ENCODE assay signal across 8 cellular contexts in the genomic region with DNA sequence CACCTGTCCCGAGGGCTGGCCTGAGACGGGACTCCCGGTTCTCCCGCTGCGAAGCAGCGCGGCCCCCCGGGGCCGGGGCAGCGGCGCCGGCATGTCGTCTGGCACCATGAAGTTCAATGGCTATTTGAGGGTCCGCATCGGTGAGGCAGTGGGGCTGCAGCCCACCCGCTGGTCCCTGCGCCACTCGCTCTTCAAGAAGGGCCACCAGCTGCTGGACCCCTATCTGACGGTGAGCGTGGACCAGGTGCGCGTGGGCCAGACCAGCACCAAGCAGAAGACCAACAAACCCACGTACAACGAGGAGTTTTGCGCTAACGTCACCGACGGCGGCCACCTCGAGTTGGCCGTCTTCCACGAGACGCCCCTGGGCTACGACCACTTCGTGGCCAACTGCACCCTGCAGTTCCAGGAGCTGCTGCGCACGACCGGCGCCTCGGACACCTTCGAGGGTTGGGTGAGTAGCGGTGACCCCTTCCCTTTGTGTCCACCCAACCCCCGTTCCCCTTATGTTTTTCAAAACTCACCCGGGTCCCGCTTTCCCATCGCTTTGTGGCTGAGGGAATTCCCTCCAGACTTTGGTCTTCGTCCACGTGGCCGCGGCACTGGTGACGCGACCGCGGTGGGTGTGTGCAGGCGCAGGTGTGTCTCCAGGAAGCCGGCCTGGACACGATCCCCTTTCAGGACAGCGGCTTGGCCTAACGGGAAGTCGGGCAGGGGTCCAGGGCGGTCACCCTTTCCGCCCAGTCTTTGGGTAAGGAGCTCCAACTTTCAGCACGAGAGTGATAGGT. TPM values are rescaled to one million over a fixed set of nuclear protein-coding genes. Genes with fewer than 3 reads are reported as not detected.
DNase-seq lines count a peak whose midpoint lies in the region; ATAC-seq, FAIRE-seq and TF ChIP-seq lines count a peak whose summit lies in the region.

No MANE protein-coding gene starts in this region.

- POLR2A ChIA-PET in CD8-positive, alpha-beta T cell (lab: Charles Lee), result interaction anchor here (0.6 to 7.5 kb wide), 18 partner anchors 9 to 147 kb away, joined by 3 to 96 read pairs (median 5); no protein-coding TSS in a partner anchor

- peak overlapping the region; percentile 89 for H3K4me2 ChIP-seq in trophoblast cell (ENCODE audit: low read length)

- H3K27me3 Mint-ChIP-seq in CD8-positive, alpha-beta T cell (ENCODE audit: low read depth), result no peaks in the 10 kb centered on the region
- H3K27me3 Mint-ChIP-seq in activated T-cell treated with anti-CD3 and anti-CD28 coated beads, Interleukin-2, amount 50 U/mL, for 24 hours, result no peaks in the 10 kb centered on the region

- no peaks in the 10 kb centered on the region for H3K36me3 ChIP-seq in CD8-positive, alpha-beta T cell (ENCODE audit: insufficient read depth, low read length)
- H3K36me3 ChIP-seq in trophoblast cell (ENCODE audit: control insufficient read depth in 1 of 2, insufficient read depth in 2 of 2, low read length in 2 of 2), result no peaks in the 10 kb centered on the region

- no peak for TF ChIP-seq CTCF in CD8-positive, alpha-beta T cell (IDR thresholded peaks at IDR 0.05)
- TF ChIP-seq CTCF in foreskin keratinocyte (conservative IDR thresholded peaks at IDR 0.05) (no peak), D721Med (IDR thresholded peaks at IDR 0.05; ENCODE audit: insufficient read depth, missing control alignments) (no peak)

- no peaks in the 10 kb centered on the region for H3K9me3 Mint-ChIP-seq in CD8-positive, alpha-beta T cell
- no peaks in the 10 kb centered on the region for H3K9me3 Mint-ChIP-seq in activated T-cell treated with anti-CD3 and anti-CD28 coated beads, Interleukin-2, amount 50 U/mL, for 24 hours

- peak overlapping the region; percentile 72 for H2AFZ ChIP-seq in trophoblast cell (ENCODE audit: insufficient read depth, low read length, poor library complexity)

- CTCF ChIA-PET in CD8-positive, alpha-beta T cell (lab: Charles Lee), result interaction anchor here (1.0 to 4.4 kb wide), 24 partner anchors 11 to 515 kb away, joined by 3 to 24 read pairs (median 4); no protein-coding TSS in a partner anchor

- H3K4ac ChIP-seq in trophoblast cell (ENCODE audit: low read depth, low read length), result peak overlapping the region; percentile 90

- peak overlapping the region; percentile 83 for H4K8ac ChIP-seq in trophoblast cell (ENCODE audit: low read depth, low read length)

- H4K91ac ChIP-seq in trophoblast cell (ENCODE audit: low read depth, low read length), result peak overlapping the region; percentile 85

- H3K36me3 Mint-ChIP-seq in CD8-positive, alpha-beta T cell, result peaks cover 39% of the 10 kb centered on the region
- peaks cover 45% of the 10 kb centered on the region for H3K36me3 Mint-ChIP-seq in activated T-cell treated with anti-CD3 and anti-CD28 coated beads, Interleukin-2, amount 50 U/mL, for 24 hours (ENCODE audit: low read depth)

- H3K4me3 Mint-ChIP-seq in CD8-positive, alpha-beta T cell, result peak overlapping the region; percentile 96
- H3K4me3 Mint-ChIP-seq in activated T-cell treated with anti-CD3 and anti-CD28 coated beads, Interleukin-2, amount 50 U/mL, for 24 hours, result peak overlapping the region; percentile 93

- H2BK5ac ChIP-seq in trophoblast cell (ENCODE audit: low read depth, low read length, poor library complexity), result peak overlapping the region; percentile 84

- peak overlapping the region; percentile 86 for H3K27ac ChIP-seq in CD8-positive, alpha-beta T cell (ENCODE audit: low read depth, low read length)
- peak overlapping the region; percentile 92 for H3K27ac ChIP-seq in foreskin keratinocyte
- peak overlapping the region; percentile 73 for H3K27ac ChIP-seq in trophoblast cell (ENCODE audit: low read depth, low read length)

- no peak for FAIRE-seq in D721Med (lab: Jason Lieb, UNC)

- H3K18ac ChIP-seq in trophoblast cell (ENCODE audit: low read length), result peak overlapping the region; percentile 92

- H3K4me3 ChIP-seq in CD8-positive, alpha-beta T cell (ENCODE audit: low read depth, low read length), result peak overlapping the region; percentile 90
- H3K4me3 ChIP-seq in trophoblast cell (ENCODE audit: low read depth, low read length), result peak overlapping the region; percentile 80

- H3K9me3 ChIP-seq in CD8-positive, alpha-beta T cell (ENCODE audit: low read length), result no peaks in the 10 kb centered on the region
- no peaks in the 10 kb centered on the region for H3K9me3 ChIP-seq in trophoblast cell (ENCODE audit: insufficient read depth, low read depth, low read length)

- no CpG with 5 or more reads among the region's 63 CpGs for WGBS in trophoblast cell (ENCODE audit: extremely low coverage, insufficient coverage, insufficient read length)

- H2BK12ac ChIP-seq in trophoblast cell (ENCODE audit: low read length), result peak overlapping the region; percentile 73

- peak in 4 of 7 experiments; percentile 49 to 66 (median 50) for DNase-seq in CD8-positive, alpha-beta T cell
- DNase-seq in activated T-cell treated with anti-CD3 and anti-CD28 coated beads, Interleukin-2, amount 50 U/mL, for 24 hours, result peak; percentile 72
- DNase-seq in foreskin keratinocyte (no peak), trophoblast cell (peak; percentile 74 to 75), HCEC 1CT (no peak), D721Med (ENCODE audit: insufficient read length, low spot score) (no peak), hepatic stellate cell (ENCODE audit: low spot score) (no peak)

- H2BK120ac ChIP-seq in trophoblast cell (ENCODE audit: insufficient read depth, low read length, poor library complexity), result peak overlapping the region; percentile 61

- intact Hi-C loops in CD8-positive, alpha-beta T cell (cut with DNase I, micrococcal nuclease), result loop anchor here (2.0 to 5.0 kb wide), 4 partner anchors 19 to 131 kb away; no protein-coding TSS in a partner anchor

- H4K12ac ChIP-seq in trophoblast cell (ENCODE audit: low read depth, low read length), result peak overlapping the region; percentile 37

- no peak overlapping the region for H3K23ac ChIP-seq in trophoblast cell (ENCODE audit: low read length)

- H3K14ac ChIP-seq in trophoblast cell (ENCODE audit: low read length), result peak overlapping the region; percentile 97

- peaks cover 21% of the 10 kb centered on the region for H3K79me2 ChIP-seq in trophoblast cell (ENCODE audit: control insufficient read depth, insufficient read depth, low read length, poor library complexity)

- peaks cover 33% of the 10 kb centered on the region for H3K4me1 Mint-ChIP-seq in CD8-positive, alpha-beta T cell (ENCODE audit: low read depth)
- peaks cover 39% of the 10 kb centered on the region for H3K4me1 Mint-ChIP-seq in activated T-cell treated with anti-CD3 and anti-CD28 coated beads, Interleukin-2, amount 50 U/mL, for 24 hours (ENCODE audit: low read depth)

- no peaks in the 10 kb centered on the region for H3K27me3 ChIP-seq in CD8-positive, alpha-beta T cell (ENCODE audit: insufficient read depth, low read length)
- H3K27me3 ChIP-seq in foreskin keratinocyte, result no peaks in the 10 kb centered on the region
- no peaks in the 10 kb centered on the region for H3K27me3 ChIP-seq in trophoblast cell (ENCODE audit: insufficient read depth, low read length)

- peak; percentile 4 for ATAC-seq in CD8-positive, alpha-beta T cell
- ATAC-seq in HG02852 (IDR thresholded peaks at IDR 0.05; ENCODE audit: unreplicated experiment) (peak; percentile 18), foreskin keratinocyte (peak; percentile 76)

- H2AK5ac ChIP-seq in trophoblast cell (ENCODE audit: low read length), result peak overlapping the region; percentile 98

- H3K9ac ChIP-seq in trophoblast cell (ENCODE audit: low read length), result peak overlapping the region; percentile 67

- H3K4me1 ChIP-seq in CD8-positive, alpha-beta T cell (ENCODE audit: insufficient read depth, low read length), result peaks cover 36% of the 10 kb centered on the region
- H3K4me1 ChIP-seq in foreskin keratinocyte (no peaks in the 10 kb centered on the region), trophoblast cell (ENCODE audit: control insufficient read depth in 1 of 2, insufficient read depth in 2 of 2, low read length in 2 of 2) (peaks cover 10 to 15% of the 10 kb centered on the region in 2 experiments)

- H3K79me1 ChIP-seq in trophoblast cell (ENCODE audit: low read length), result peaks cover 24% of the 10 kb centered on the region

- H3K27ac Mint-ChIP-seq in CD8-positive, alpha-beta T cell, result peak overlapping the region; percentile 95
- peak overlapping the region; percentile 96 for H3K27ac Mint-ChIP-seq in activated T-cell treated with anti-CD3 and anti-CD28 coated beads, Interleukin-2, amount 50 U/mL, for 24 hours

RNA-seq across cellular contexts. Expression of gene PRKCH, which starts 0.8 kb away (rescaled TPM):
- 100 to 1,000 TPM; 429 to 433 TPM for total RNA-seq in CD8-positive, alpha-beta T cell
- total RNA-seq in foreskin keratinocyte, result 12.7 and 15.2 TPM in 2 replicates
- 5.6 and 7.9 TPM in 2 replicates for polyA plus RNA-seq in foreskin keratinocyte
- 145 and 158 TPM in 2 replicates for polyA plus RNA-seq in trophoblast cell (2013)

RNA-seq across cellular contexts. Expression of gene TMEM30B, which starts 41.1 kb away (rescaled TPM):
- total RNA-seq in CD8-positive, alpha-beta T cell, result 10 to 100 TPM; 11.5 to 12.1 TPM
- 17.9 and 19.8 TPM in 2 replicates for total RNA-seq in foreskin keratinocyte
- 7.6 and 9.5 TPM in 2 replicates for polyA plus RNA-seq in foreskin keratinocyte
- polyA plus RNA-seq in trophoblast cell (2013), result 13.0 and 14.0 TPM in 2 replicates

Comparison
In these comparisons a context has a peak if more than half of its experiments do, and no peak if none do; other contexts are left out.
1. ATAC-seq: peak in every context shown above with its lines; median percentile 76 in foreskin keratinocyte; 18 in HG02852; 4 in CD8-positive, alpha-beta T cell.
2. DNase-seq: peak in CD8-positive, alpha-beta T cell (4 of 7), activated T-cell treated with anti-CD3 and anti-CD28 coated beads, Interleukin-2, amount 50 U/mL, for 24 hours (single experiment) and trophoblast cell (2 of 2); none in foreskin keratinocyte (0 of 2), HCEC 1CT (single experiment), D721Med (single experiment) and hepatic stellate cell (single experiment).
3. RNA of gene PRKCH, which starts 0.8 kb away (total RNA-seq): 429 to 433 TPM in CD8-positive, alpha-beta T cell; 12.7 to 15.2 TPM in foreskin keratinocyte; every median in the first group is over 10 times any median in the second.
4. Peak in every context shown above with its lines, with median percentiles within 50 percentile points of each other: H3K27ac ChIP-seq.